Comparison of ENCODE assay signal across 12 cellular contexts in the genomic region with DNA sequence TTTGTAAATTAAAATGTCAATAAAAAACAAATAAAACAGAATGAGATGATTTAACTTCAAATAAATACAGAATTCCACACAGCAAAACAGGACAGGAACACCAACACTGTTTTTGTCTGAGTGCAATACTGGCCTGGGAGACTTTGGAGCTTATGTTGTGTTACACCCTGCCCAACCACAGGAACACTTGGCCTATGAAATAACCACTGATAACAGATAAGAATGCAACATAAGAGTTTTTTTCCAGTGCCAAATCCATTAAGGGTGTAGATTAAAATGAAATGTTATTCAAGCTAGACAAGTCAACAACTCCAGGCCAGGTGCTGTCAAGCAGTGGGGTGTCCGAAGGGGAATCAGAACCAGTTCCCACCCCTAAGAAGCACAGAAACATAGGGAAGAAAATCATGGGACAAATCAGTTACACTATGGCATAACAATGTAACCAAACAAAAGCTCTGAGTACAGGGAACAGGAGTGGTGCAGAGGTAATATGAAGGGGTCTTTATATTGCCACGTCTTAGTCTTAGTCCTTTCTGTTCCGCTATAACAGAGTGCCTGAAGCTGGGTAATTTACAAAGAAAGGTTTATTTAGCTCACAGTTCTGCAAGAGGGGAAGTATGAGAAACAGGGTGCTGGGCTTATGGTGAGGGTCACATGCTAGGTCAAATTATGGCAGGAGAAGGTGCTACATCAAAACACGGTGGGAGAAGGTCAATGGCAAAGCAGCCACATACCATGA. TPM values are rescaled to one million over a fixed set of nuclear protein-coding genes. Genes with fewer than 3 reads are reported as not detected.
A peak's percentile ranks its signal among the peaks of the same experiment; 100 is the strongest.
DNase-seq lines count a peak whose midpoint lies in the region; ATAC-seq and TF ChIP-seq lines count a peak whose summit lies in the region.
"Had no signal": no experiment of that assay in that cellular context is flagged by ENCODE, and none has a peak within 500 bp of the region (broad histone marks: within the 10 kb centered on the region; RNA-seq: fewer than 3 reads in every experiment).

No MANE protein-coding gene starts in this region.

- H3K27me3 ChIP-seq in duodenal mucosa (ENCODE audit: control insufficient read depth in 1 of 2, insufficient read depth in 2 of 2, low read length in 2 of 2), result no peaks in the 10 kb centered on the region
- H3K27me3 ChIP-seq: adrenal gland had no signal

- no peaks in the 10 kb centered on the region for H3K27me3 Mint-ChIP-seq in natural killer cell treated with Interleukin-12 subunit alpha and Interleukin-12 subunit beta and Interleukin-15 and Interleukin-18, amount 100 ng/mL, for 72 hours

- no peak for ATAC-seq in natural killer cell treated with Interleukin-12 subunit alpha and Interleukin-12 subunit beta and Interleukin-15 and Interleukin-18, amount 100 ng/mL, for 72 hours
- no peak for ATAC-seq in stimulated activated effector memory CD8-positive, alpha-beta T cell treated with anti-CD3 and anti-CD28 coated beads, Interleukin-12 subunit alpha, Interleukin-12 subunit beta, amount 100 ng/mL, for 72 hours

- TF ChIP-seq CTCF in GM10266 (IDR thresholded peaks at IDR 0.05; ENCODE audit: control insufficient read depth, insufficient read depth, low read depth, missing control alignments) (no peak), RWPE1 (conservative IDR thresholded peaks at IDR 0.05; ENCODE audit: low read depth) (no peak)

- peaks cover 0 to 2% of the 10 kb centered on the region in 2 donors for H3K9me3 ChIP-seq in duodenal mucosa (ENCODE audit: control insufficient read depth in 1 of 2, low read length in 2 of 2)
- H3K9me3 ChIP-seq: adrenal gland had no signal

- H3K9me3 Mint-ChIP-seq in natural killer cell treated with Interleukin-12 subunit alpha and Interleukin-12 subunit beta and Interleukin-15 and Interleukin-18, amount 100 ng/mL, for 72 hours, result no peaks in the 10 kb centered on the region
- H3K9me3 Mint-ChIP-seq in stimulated activated effector memory CD8-positive, alpha-beta T cell treated with anti-CD3 and anti-CD28 coated beads, Interleukin-12 subunit alpha, Interleukin-12 subunit beta, amount 100 ng/mL, for 72 hours, result no peaks in the 10 kb centered on the region

- peak overlapping the region; percentile 4 for H3K4me3 Mint-ChIP-seq in natural killer cell treated with Interleukin-12 subunit alpha and Interleukin-12 subunit beta and Interleukin-15 and Interleukin-18, amount 100 ng/mL, for 72 hours
- H3K4me3 Mint-ChIP-seq in stimulated activated effector memory CD8-positive, alpha-beta T cell treated with anti-CD3 and anti-CD28 coated beads, Interleukin-12 subunit alpha, Interleukin-12 subunit beta, amount 100 ng/mL, for 72 hours, result no peak overlapping the region

- H3K27ac ChIP-seq in duodenal mucosa (ENCODE audit: low read depth, low read length), result no peak overlapping the region
- H3K27ac ChIP-seq in RWPE1, result no peak overlapping the region
- H3K27ac ChIP-seq: C4-2B had no signal

- DNase-seq in DMS79 treated with DMSO at 0.1 percent for 48 hours (lab: John Stamatoyannopoulos, UW) (peak; percentile 81), OCI-M1 (lab: John Stamatoyannopoulos, UW) (peak; percentile 84), GM10266 (ENCODE audit: extremely low spot score) (no peak), CD1c-positive myeloid dendritic cell (ENCODE audit: extremely low spot score) (no peak), RWPE1 (ENCODE audit: low spot score) (no peak)
- no peak for DNase-seq in natural killer cell treated with Interleukin-12 subunit alpha and Interleukin-12 subunit beta and Interleukin-15 and Interleukin-18, amount 100 ng/mL, for 72 hours (ENCODE audit: low spot score)
- DNase-seq in stimulated activated effector memory CD8-positive, alpha-beta T cell treated with anti-CD3 and anti-CD28 coated beads, Interleukin-12 subunit alpha, Interleukin-12 subunit beta, amount 100 ng/mL, for 72 hours (ENCODE audit: low spot score in 2 of 2), result no peak
- DNase-seq: activated CD8-positive, alpha-beta memory T cell treated with anti-CD3 and anti-CD28 coated beads, Interleukin-2, amount 50 U/mL, for 4 hours; adrenal gland; NCI-H345 had no signal

- H3K4me3 ChIP-seq in duodenal mucosa (ENCODE audit: low read depth in 1 of 2, low read length in 2 of 2), result peak overlapping the region; percentile 26 to 53
- H3K4me3 ChIP-seq: adrenal gland had no signal

- H3K4me1 Mint-ChIP-seq in natural killer cell treated with Interleukin-12 subunit alpha and Interleukin-12 subunit beta and Interleukin-15 and Interleukin-18, amount 100 ng/mL, for 72 hours (ENCODE audit: low read depth in 2 of 2), result peaks cover 39 to 41% of the 10 kb centered on the region in 2 donors
- H3K4me1 Mint-ChIP-seq in stimulated activated effector memory CD8-positive, alpha-beta T cell treated with anti-CD3 and anti-CD28 coated beads, Interleukin-12 subunit alpha, Interleukin-12 subunit beta, amount 100 ng/mL, for 72 hours, result peaks cover 54% of the 10 kb centered on the region

- peaks cover 5 to 11% of the 10 kb centered on the region in 2 donors for H3K36me3 ChIP-seq in duodenal mucosa (ENCODE audit: control insufficient read depth in 1 of 2, insufficient read depth in 2 of 2, low read length in 2 of 2)

- H3K9ac ChIP-seq in duodenal mucosa (ENCODE audit: low read depth in 1 of 2, low read length in 2 of 2), result peak overlapping the region; percentile 1 to 27

- POLR2A ChIA-PET in RWPE1 (lab: Yijun Ruan, JAX; ENCODE audit: low non-redundant PET), result no interaction called here

- CTCF ChIA-PET in RWPE1 (lab: Yijun Ruan, JAX), result no interaction called here

- H3K4me1 ChIP-seq in duodenal mucosa (ENCODE audit: control insufficient read depth in 1 of 2, insufficient read depth in 2 of 2, low read length in 2 of 2), result peaks cover 42 to 56% of the 10 kb centered on the region in 2 donors

- peaks cover 6% of the 10 kb centered on the region for H3K36me3 Mint-ChIP-seq in natural killer cell treated with Interleukin-12 subunit alpha and Interleukin-12 subunit beta and Interleukin-15 and Interleukin-18, amount 100 ng/mL, for 72 hours
- H3K36me3 Mint-ChIP-seq in stimulated activated effector memory CD8-positive, alpha-beta T cell treated with anti-CD3 and anti-CD28 coated beads, Interleukin-12 subunit alpha, Interleukin-12 subunit beta, amount 100 ng/mL, for 72 hours, result peaks cover 55% of the 10 kb centered on the region

- H3K27ac Mint-ChIP-seq in natural killer cell treated with Interleukin-12 subunit alpha and Interleukin-12 subunit beta and Interleukin-15 and Interleukin-18, amount 100 ng/mL, for 72 hours, result no peak overlapping the region
- H3K27ac Mint-ChIP-seq in stimulated activated effector memory CD8-positive, alpha-beta T cell treated with anti-CD3 and anti-CD28 coated beads, Interleukin-12 subunit alpha, Interleukin-12 subunit beta, amount 100 ng/mL, for 72 hours, result no peak overlapping the region

RNA-seq across cellular contexts. Expression of a gene that starts 3.8 kb away (rescaled TPM):
- 10 to 100 TPM; 45.1 to 74.1 TPM for total RNA-seq in natural killer cell treated with Interleukin-12 subunit alpha and Interleukin-12 subunit beta and Interleukin-15 and Interleukin-18, amount 100 ng/mL, for 72 hours

RNA-seq across cellular contexts. Expression of a gene that starts 34.5 kb away (rescaled TPM):
- 1 to 10 TPM in 1 of 2 donors, under 1 TPM in 1; 0.78 to 3.2 TPM for total RNA-seq in natural killer cell treated with Interleukin-12 subunit alpha and Interleukin-12 subunit beta and Interleukin-15 and Interleukin-18, amount 100 ng/mL, for 72 hours

Comparison
In these comparisons a context has a peak if more than half of its experiments do, and no peak if none do; other contexts are left out.
1. DNase-seq: peak in DMS79 treated with DMSO at 0.1 percent for 48 hours (single experiment) and OCI-M1 (single experiment); none in natural killer cell treated with Interleukin-12 subunit alpha and Interleukin-12 subunit beta and Interleukin-15 and Interleukin-18, amount 100 ng/mL, for 72 hours (single experiment), GM10266 (single experiment), CD1c-positive myeloid dendritic cell (single experiment), stimulated activated effector memory CD8-positive, alpha-beta T cell treated with anti-CD3 and anti-CD28 coated beads, Interleukin-12 subunit alpha, Interleukin-12 subunit beta, amount 100 ng/mL, for 72 hours (0 of 2) and RWPE1 (single experiment).